In the genomic region with DNA sequence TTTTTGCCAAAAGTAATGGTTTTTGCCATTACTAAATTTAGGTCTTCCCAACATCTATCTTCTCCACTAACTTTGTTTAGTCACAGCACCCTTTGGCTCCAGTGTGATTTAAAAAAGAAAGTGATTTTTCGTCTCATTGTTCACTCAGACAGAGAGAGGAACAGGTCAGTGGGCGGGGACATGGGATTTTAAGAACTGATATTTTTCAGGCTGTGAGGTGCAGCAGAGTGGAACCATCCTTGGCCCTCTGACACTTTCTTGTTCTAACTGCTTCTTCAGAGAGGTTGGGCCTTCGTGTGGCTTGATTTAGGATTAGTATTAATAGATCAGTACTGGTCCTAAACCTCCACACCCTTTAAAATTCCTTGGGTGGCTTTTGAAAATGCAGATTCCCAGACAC, we compare ENCODE assay signal across 16 cellular contexts. TPM values are rescaled to one million over a fixed set of nuclear protein-coding genes. Genes with fewer than 3 reads are reported as not detected.
DNase-seq lines count a peak whose midpoint lies in the region; ATAC-seq, FAIRE-seq and TF ChIP-seq lines count a peak whose summit lies in the region.
"Had no signal": no experiment of that assay in that cellular context is flagged by ENCODE, and none has a peak within 500 bp of the region (broad histone marks: within the 10 kb centered on the region; RNA-seq: fewer than 3 reads in every experiment).

No MANE protein-coding gene starts in this region.

- no peak overlapping the region for H3K4me2 ChIP-seq in MM.1S (ENCODE audit: low read depth, low read length)

- DNase-seq in MG63 (no peak), activated gamma-delta T cell (lab: John Stamatoyannopoulos, UW) (no peak), MM.1S (no peak), frontal cortex (ENCODE audit: low spot score in 2 of 2) (no peak)
- DNase-seq: C1 segment of cervical spinal cord; central memory CD4-positive, alpha-beta T cell; NCI-H2029 treated with DMSO at 0.1 percent for 48 hours; stimulated activated CD4-positive, alpha-beta T cell treated with anti-CD3 and anti-CD28 coated beads, Interleukin-2, amount 100 ng/mL, for 24 hours had no signal

- H3K27ac ChIP-seq in MM.1S (ENCODE audit: low read length): no peak overlapping the region
- H3K27ac ChIP-seq: neutrophil, RWPE1, VCaP had no signal

- ATAC-seq in GM18499 (IDR thresholded peaks at IDR 0.05; ENCODE audit: insufficient read depth, unreplicated experiment): peak; percentile 97
- peak; percentile 96 for ATAC-seq in GM19463 (IDR thresholded peaks at IDR 0.05; ENCODE audit: unreplicated experiment)
- ATAC-seq in HG02885 (IDR thresholded peaks at IDR 0.05; ENCODE audit: poor library complexity, unreplicated experiment): peak; percentile 97
- peak; percentile 90 for ATAC-seq in HG03575 (IDR thresholded peaks at IDR 0.05; ENCODE audit: extremely low read depth, insufficient number of reproducible peaks, low FRiP score, unreplicated experiment)

- no peaks in the 10 kb centered on the region for H3F3A ChIP-seq in MM.1S (ENCODE audit: insufficient read depth, low read length)

- no peaks in the 10 kb centered on the region for H3K36me3 ChIP-seq in MG63
- no peaks in the 10 kb centered on the region for H3K36me3 ChIP-seq in MM.1S (replicated peaks; ENCODE audit: insufficient read depth, low read length)
- H3K36me3 ChIP-seq: neutrophil had no signal

- H3K9ac ChIP-seq in MM.1S (ENCODE audit: low read length): no peak overlapping the region

- no peaks in the 10 kb centered on the region for H3K4me1 ChIP-seq in MM.1S (ENCODE audit: low read length)

- H3K9me2 ChIP-seq in MM.1S (replicated peaks; ENCODE audit: insufficient read depth, low read length): no peaks in the 10 kb centered on the region

- H4K20me1 ChIP-seq in MM.1S (ENCODE audit: insufficient read depth, low read length): no peaks in the 10 kb centered on the region

- H3K9me3 ChIP-seq in MG63 (no peaks in the 10 kb centered on the region), MM.1S (replicated peaks; ENCODE audit: insufficient read depth, low read length) (no peaks in the 10 kb centered on the region)
- H3K9me3 ChIP-seq: neutrophil had no signal

- no peak for FAIRE-seq in frontal cortex (lab: Jason Lieb, UNC)

- no peak for TF ChIP-seq CTCF in MM.1S (IDR thresholded peaks at IDR 0.05; ENCODE audit: low read length)

- H3K4me3 ChIP-seq in MG63 (no peak overlapping the region), MM.1S (ENCODE audit: low read length) (no peak overlapping the region)

- H3K79me2 ChIP-seq in MM.1S (ENCODE audit: low read length): no peaks in the 10 kb centered on the region

- H3K27me3 ChIP-seq in MG63 (no peaks in the 10 kb centered on the region), MM.1S (replicated peaks; ENCODE audit: insufficient read depth, low read length) (no peaks in the 10 kb centered on the region)

- H2AFZ ChIP-seq in MM.1S (ENCODE audit: low read length): no peak overlapping the region

RNA-seq across cellular contexts. Expression of gene CASQ2, which starts 38.7 kb away (rescaled TPM):
- not detected in 2 replicates for total RNA-seq in MG63 (2014; rRNA removed; shearing (Covaris generic); ENCODE audit: low replicate concordance)
- 0.41 TPM for total RNA-seq in frontal cortex
- total RNA-seq: activated T-helper 2 cell treated with anti-CD3 and anti-CD28 coated beads, Interferon-gamma antibody, Interleukin-2, Interleukin-4, amounts not matched to agents 10 μg/mL and 5 μg/mL and 100 μg/mL, durations not matched to agents 14 hours and 24 hours and 36 hours had no signal
